Comparison of ENCODE assay signal across 19 cellular contexts in the genomic region with DNA sequence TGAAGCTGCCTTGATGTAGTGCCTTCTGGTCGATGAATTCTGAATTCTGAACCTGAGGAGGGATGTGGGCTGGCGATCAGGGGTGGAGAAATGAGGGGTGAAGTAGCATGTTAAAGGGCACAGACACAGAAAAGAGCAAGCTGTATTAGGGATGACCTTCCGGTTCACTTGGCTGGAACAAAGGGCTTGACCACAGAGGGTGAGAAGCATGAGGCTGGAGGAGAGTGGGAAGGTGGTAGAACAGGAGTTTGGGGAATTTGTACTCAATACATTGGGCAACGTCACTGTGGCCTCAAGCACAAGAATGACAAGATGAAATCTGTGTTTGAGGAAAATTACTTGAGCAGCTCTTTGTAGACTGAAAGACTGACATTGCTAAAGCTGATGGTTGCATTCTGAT.
DNase-seq lines count a peak whose midpoint lies in the region; ATAC-seq, FAIRE-seq and TF ChIP-seq lines count a peak whose summit lies in the region.
"Had no signal": no experiment of that assay in that cellular context is flagged by ENCODE, and none has a peak within 500 bp of the region (broad histone marks: within the 10 kb centered on the region; RNA-seq: fewer than 3 reads in every experiment).

No MANE protein-coding gene starts in this region.

- in situ Hi-C loops in HepG2 (cut with HindIII; ENCODE audit: extremely low pct_ligation_motif_present, low pct_unique_long_range_greater_than_20kb) = no loop called here

- ATAC-seq in HepG2 (no peak), right lobe of liver (no peak)
- ATAC-seq: CD8-positive, alpha-beta T cell; HCT116 had no signal

- no peak overlapping the region for H3K27ac ChIP-seq in HepG2 (ENCODE audit: extremely low read length, insufficient read depth, low read length)
- H3K27ac ChIP-seq in right lobe of liver = no peak overlapping the region
- no peak overlapping the region for H3K27ac ChIP-seq in substantia nigra (ENCODE audit: low read depth, low read length, poor library complexity, severe bottlenecking)
- H3K27ac ChIP-seq: KMS-11, Peyer's patch had no signal

- no peak overlapping the region for H3K4me3 Mint-ChIP-seq in nephron
- H3K4me3 Mint-ChIP-seq: CD8-positive, alpha-beta T cell had no signal

- no TSS peak for BruUV-seq in HepG2 (replicated peaks; lab: Mats Ljungman, UMichigan)

- no peak for TF ChIP-seq POLR2A in HepG2 (IDR thresholded peaks at IDR 0.05; ENCODE audit: insufficient read depth in 1 of 2, low read depth in 2 of 2, low read length in 2 of 2)
- TF ChIP-seq POLR2A in right lobe of liver (IDR thresholded peaks at IDR 0.05) = no peak

- CTCF ChIA-PET in HepG2 (lab: Yijun Ruan, JAX; ENCODE audit: low intra/inter-chr PET ratio, low total read pairs) = no interaction called here

- intact Hi-C loops in HepG2 (cut with micrococcal nuclease; ENCODE audit: unreplicated experiment) = no loop called here
- intact Hi-C loops in right lobe of liver (cut with DNase I) = no loop called here

- H3K4me1 ChIP-seq in HepG2 (ENCODE audit: insufficient read depth, low read length) (no peaks in the 10 kb centered on the region), right lobe of liver (peaks cover 0 to 15% (median 3%) of the 10 kb centered on the region in 4 donors)

- H2AFZ ChIP-seq in HepG2 (ENCODE audit: low read length) = no peak overlapping the region

- H3K27me3 Mint-ChIP-seq in nephron (ENCODE audit: low read depth) = peaks cover 3% of the 10 kb centered on the region

- H3K79me2 ChIP-seq in HepG2 (ENCODE audit: insufficient read depth, low read length) = no peaks in the 10 kb centered on the region

- no peaks in the 10 kb centered on the region for H3K9me3 ChIP-seq in HepG2 (ENCODE audit: low read length)
- H3K9me3 ChIP-seq in right lobe of liver = no peaks in the 10 kb centered on the region
- H3K9me3 ChIP-seq: Peyer's patch, SK-N-SH had no signal

- H3K4me3 ChIP-seq in HepG2 (replicated peaks in 1 of 3; ENCODE audit: insufficient read depth in 1 of 3, low read depth in 2 of 3, low read length in 3 of 3) (no peak overlapping the region), right lobe of liver (no peak overlapping the region)
- H3K4me3 ChIP-seq: Peyer's patch had no signal

- peaks cover 0 to 6% of the 10 kb centered on the region in 2 experiments; a peak in 2 of 5 replicates for H3K36me3 ChIP-seq in HepG2 (replicated peaks in 1 of 2; ENCODE audit: control insufficient read depth in 1 of 2, insufficient read depth in 2 of 2, low read length in 2 of 2)
- no peaks in the 10 kb centered on the region for H3K36me3 ChIP-seq in right lobe of liver
- H3K36me3 ChIP-seq: Peyer's patch had no signal

- H3K4me2 ChIP-seq in HepG2 (ENCODE audit: low read depth, low read length) = no peak overlapping the region
- H3K4me2 ChIP-seq: KMS-11, SK-N-SH had no signal

- H3K4me1 Mint-ChIP-seq in nephron = peaks cover 50% of the 10 kb centered on the region

- H3K9me3 Mint-ChIP-seq in nephron = no peaks in the 10 kb centered on the region
- H3K9me3 Mint-ChIP-seq: CD8-positive, alpha-beta T cell had no signal

- peaks cover 5% of the 10 kb centered on the region for H3K36me3 Mint-ChIP-seq in nephron (ENCODE audit: low read depth)
- H3K36me3 Mint-ChIP-seq: CD8-positive, alpha-beta T cell had no signal

- TF ChIP-seq RAD21 in HepG2 (CRISPR knock-in tag; IDR thresholded peaks at IDR 0.05) = no peak

- POLR2A ChIA-PET in HepG2 (lab: Yijun Ruan, JAX) = no interaction called here

- H3K9ac ChIP-seq in HepG2 (ENCODE audit: insufficient read depth, low read depth, low read length) = no peak overlapping the region
- H3K9ac ChIP-seq: KMS-11, SK-N-SH had no signal

- 98% methylated on average over 4 of the region's 4 CpGs for WGBS in HepG2 (ENCODE audit: low lambda C conversion rate)
- WGBS in right lobe of liver (ENCODE audit: insufficient coverage, low coverage, low lambda C conversion rate, missing lambda C conversion rate) = 88% methylated on average over 4 of the region's 4 CpGs

- no peaks in the 10 kb centered on the region for H4K20me1 ChIP-seq in HepG2 (ENCODE audit: insufficient read depth, low read length)

- DNase-seq in HepG2 (ENCODE audit: low spot score) = no peak
- no peak for DNase-seq in right lobe of liver
- peak; percentile 33 for DNase-seq in renal cortical epithelial cell (ENCODE audit: low read depth)
- no peak for DNase-seq in pons (ENCODE audit: low spot score)
- DNase-seq in HTR-8/SVneo (ENCODE audit: insufficient read length, low spot score) = no peak
- DNase-seq in activated naive CD4-positive, alpha-beta T cell treated with anti-CD3 and anti-CD28 coated beads, Interleukin-2, amount 50 U/mL, for 16 hours = no peak
- DNase-seq in substantia nigra (lab: John Stamatoyannopoulos, UW) = no peak
- DNase-seq: 8988T; CD8-positive, alpha-beta T cell; NCI-H1092; NCI-H146; NCI-H2081 treated with DMSO at 0.1 percent for 48 hours; NCI-H2227 treated with DMSO at 0.1 percent for 48 hours; NCI-H524; Peyer's patch; SK-N-SH had no signal

- H3K27ac Mint-ChIP-seq in nephron = peak overlapping the region in 2 of 3 experiments; percentile 2
- H3K27ac Mint-ChIP-seq: CD8-positive, alpha-beta T cell had no signal

- no peaks in the 10 kb centered on the region for H3K27me3 ChIP-seq in HepG2 (ENCODE audit: control insufficient read depth in 1 of 2, insufficient read depth in 2 of 2, low read length in 2 of 2)
- H3K27me3 ChIP-seq in right lobe of liver = no peaks in the 10 kb centered on the region
- H3K27me3 ChIP-seq: Peyer's patch had no signal

- TF ChIP-seq CTCF in HepG2 (CRISPR knock-in tag; IDR thresholded peaks at IDR 0.05) (no peak), right lobe of liver (IDR thresholded peaks at IDR 0.05) (no peak), nephron (IDR thresholded peaks at IDR 0.05; ENCODE audit: unreplicated experiment in 3 of 3) (no peak)

- no peak for TF ChIP-seq EP300 in HepG2 (IDR thresholded peaks at IDR 0.05; ENCODE audit: low read depth in 2 of 2, low read length in 2 of 2)
- TF ChIP-seq EP300 in HepG2 (CRISPR knock-in tag; IDR thresholded peaks at IDR 0.05; ENCODE audit: borderline replicate concordance) = no peak

- FAIRE-seq in HepG2 (lab: Jason Lieb, UNC) (no peak), HTR-8/SVneo (lab: Jason Lieb, UNC) (no peak)

TF ChIP-seq in HepG2, 621 proteins besides CTCF, POLR2A, EP300 and RAD21:
- no peak for TF ChIP-seq PRDM4 (CRISPR knock-in tag; IDR thresholded peaks at IDR 0.05; ENCODE audit: borderline replicate concordance)
- TF ChIP-seq RBM22 (optimal IDR thresholded peaks at IDR 0.05; ENCODE audit: low read length) = peak; percentile 43
- no peak for TF ChIP-seq SNRNP70 (IDR thresholded peaks at IDR 0.05; ENCODE audit: low read depth, low read length)
- no peak for TF ChIP-seq ZNF510 (CRISPR knock-in tag; IDR thresholded peaks at IDR 0.05; ENCODE audit: low read depth)
- TF ChIP-seq POLR2G (IDR thresholded peaks at IDR 0.05; ENCODE audit: low read depth, low read length) = 0 out of 2 replicates have a peak, but pooled peaks have one; percentile 22
- TF ChIP-seq, protein P1, sequence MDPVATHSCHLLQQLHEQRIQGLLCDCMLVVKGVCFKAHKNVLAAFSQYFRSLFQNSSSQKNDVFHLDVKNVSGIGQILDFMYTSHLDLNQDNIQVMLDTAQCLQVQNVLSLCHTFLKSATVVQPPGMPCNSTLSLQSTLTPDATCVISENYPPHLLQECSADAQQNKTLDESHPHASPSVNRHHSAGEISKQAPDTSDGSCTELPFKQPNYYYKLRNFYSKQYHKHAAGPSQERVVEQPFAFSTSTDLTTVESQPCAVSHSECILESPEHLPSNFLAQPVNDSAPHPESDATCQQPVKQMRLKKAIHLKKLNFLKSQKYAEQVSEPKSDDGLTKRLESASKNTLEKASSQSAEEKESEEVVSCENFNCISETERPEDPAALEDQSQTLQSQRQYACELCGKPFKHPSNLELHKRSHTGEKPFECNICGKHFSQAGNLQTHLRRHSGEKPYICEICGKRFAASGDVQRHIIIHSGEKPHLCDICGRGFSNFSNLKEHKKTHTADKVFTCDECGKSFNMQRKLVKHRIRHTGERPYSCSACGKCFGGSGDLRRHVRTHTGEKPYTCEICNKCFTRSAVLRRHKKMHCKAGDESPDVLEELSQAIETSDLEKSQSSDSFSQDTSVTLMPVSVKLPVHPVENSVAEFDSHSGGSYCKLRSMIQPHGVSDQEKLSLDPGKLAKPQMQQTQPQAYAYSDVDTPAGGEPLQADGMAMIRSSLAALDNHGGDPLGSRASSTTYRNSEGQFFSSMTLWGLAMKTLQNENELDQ (CRISPR knock-in tag; IDR thresholded peaks at IDR 0.05; ENCODE audit: borderline replicate concordance) = no peak
